ENCODE assay signal across 8 cellular contexts in genomic region chr19:34481861-34482379, GRCh38. TPM values are rescaled to one million over a fixed set of nuclear protein-coding genes. Genes with fewer than 3 reads are reported as not detected.
DNase-seq lines count a peak whose midpoint lies in the region; ATAC-seq, FAIRE-seq and TF ChIP-seq lines count a peak whose summit lies in the region.

No MANE protein-coding gene starts in this region.

- in situ Hi-C loops in GM13976 (cut with MboI; ENCODE audit: low sequenced_read_pairs, unreplicated experiment) = no loop called here

- no peak for TF ChIP-seq CTCF in GM13976 (IDR thresholded peaks at IDR 0.05; ENCODE audit: borderline replicate concordance, control extremely low read depth, extremely low read depth, insufficient read depth, missing control alignments)
- TF ChIP-seq CTCF in astrocyte (IDR thresholded peaks at IDR 0.05; ENCODE audit: insufficient read depth, low read depth, low read length) = no peak

- H3K4me2 ChIP-seq in astrocyte (ENCODE audit: low read length) = peak overlapping the region; percentile 91

- H3K36me3 Mint-ChIP-seq in astrocyte (ENCODE audit: low read depth, unreplicated experiment) = peaks cover 4% of the 10 kb centered on the region

- H3K4me3 Mint-ChIP-seq in astrocyte (ENCODE audit: unreplicated experiment) = no peak overlapping the region

- peak overlapping the region; percentile 71 for H3K4me3 ChIP-seq in astrocyte (ENCODE audit: insufficient read depth, low read depth, low read length)
- H3K4me3 ChIP-seq in skeletal muscle tissue (ENCODE audit: low read length in 3 of 3) = peak overlapping the region in 2 of 3 donors; percentile 54 to 73

- peaks cover 44% of the 10 kb centered on the region for H3K79me2 ChIP-seq in astrocyte (ENCODE audit: insufficient read depth, low read length)

- H3K36me3 ChIP-seq in astrocyte (ENCODE audit: insufficient read depth, low read length) (no peaks in the 10 kb centered on the region), skeletal muscle tissue (ENCODE audit: control insufficient read depth in 3 of 3, insufficient read depth in 3 of 3, low read length in 3 of 3) (no peaks in the 10 kb centered on the region)

- H3K27me3 ChIP-seq in astrocyte (ENCODE audit: insufficient read depth, low read length) (no peaks in the 10 kb centered on the region), skeletal muscle tissue (ENCODE audit: control insufficient read depth in 3 of 3, insufficient read depth in 3 of 3, low read length in 3 of 3) (peaks cover 0 to 21% (median 7%) of the 10 kb centered on the region in 3 donors)

- ATAC-seq in HG02981 (IDR thresholded peaks at IDR 0.05; ENCODE audit: unreplicated experiment) (no peak), HG03159 (IDR thresholded peaks at IDR 0.05; ENCODE audit: unreplicated experiment) (no peak)

- peak overlapping the region; percentile 42 for H3K27ac ChIP-seq in astrocyte (ENCODE audit: low read depth, low read length)
- no peak overlapping the region for H3K27ac ChIP-seq in skeletal muscle tissue (ENCODE audit: low read depth, low read length)

- no peak for FAIRE-seq in astrocyte (lab: Jason Lieb, UNC)

- peaks cover 14% of the 10 kb centered on the region for H3K4me1 ChIP-seq in astrocyte (ENCODE audit: insufficient read depth, low read length)
- H3K4me1 ChIP-seq in skeletal muscle tissue (ENCODE audit: control insufficient read depth in 3 of 3, insufficient read depth in 3 of 3, low read length in 3 of 3) = peaks cover 9 to 15% (median 12%) of the 10 kb centered on the region in 3 donors

- H3K4me1 Mint-ChIP-seq in astrocyte (ENCODE audit: low read depth, unreplicated experiment) = peaks cover 8% of the 10 kb centered on the region

- no peak overlapping the region for H2AFZ ChIP-seq in astrocyte (ENCODE audit: low read depth, low read length)

- H3K9ac ChIP-seq in astrocyte (ENCODE audit: low read length) (peak overlapping the region; percentile 80), skeletal muscle tissue (ENCODE audit: low read depth in 1 of 3, low read length in 3 of 3) (peak overlapping the region in 2 of 3 donors; percentile 51 to 74)

- H3K27me3 Mint-ChIP-seq in astrocyte (ENCODE audit: low read depth, unreplicated experiment) = no peaks in the 10 kb centered on the region

- no peaks in the 10 kb centered on the region for H3K9me3 ChIP-seq in astrocyte (ENCODE audit: insufficient read depth, low read depth, low read length)
- no peaks in the 10 kb centered on the region for H3K9me3 ChIP-seq in skeletal muscle tissue (ENCODE audit: control insufficient read depth in 3 of 3, low read length in 3 of 3)

- peaks cover 42% of the 10 kb centered on the region for H4K20me1 ChIP-seq in astrocyte (ENCODE audit: insufficient read depth, low read length)

- no peaks in the 10 kb centered on the region for H3K9me3 Mint-ChIP-seq in astrocyte (ENCODE audit: unreplicated experiment)

- H3K27ac Mint-ChIP-seq in astrocyte (ENCODE audit: unreplicated experiment) = no peak overlapping the region

- peak; percentile 45 for DNase-seq in GM13976 (ENCODE audit: low spot score)
- no peak for DNase-seq in astrocyte (ENCODE audit: low read depth)
- DNase-seq in hepatic stellate cell (ENCODE audit: low spot score) = peak; percentile 82
- no peak for DNase-seq in NCI-H2171 treated with DMSO at 0.1 percent for 48 hours (lab: John Stamatoyannopoulos, UW)
- no peak for DNase-seq in NCI-H524 treated with DMSO at 0.1 percent for 48 hours (lab: John Stamatoyannopoulos, UW)

RNA-seq across cellular contexts. Expression of gene WTIP, which starts 0.4 kb away (rescaled TPM):
- total RNA-seq in astrocyte = 23.0 and 32.5 TPM in 2 replicates
- total RNA-seq in skeletal muscle tissue = 12.0 TPM

RNA-seq across cellular contexts. Expression of gene UBA2, which starts 53.7 kb away (rescaled TPM):
- total RNA-seq in astrocyte = 84.5 and 87.0 TPM in 2 replicates
- 121 TPM for total RNA-seq in skeletal muscle tissue

Comparison
In these comparisons a context has a peak if more than half of its experiments do, and no peak if none do; other contexts are left out.
1. DNase-seq: peak in GM13976 (single experiment) and hepatic stellate cell (single experiment); none in astrocyte (single experiment), NCI-H2171 treated with DMSO at 0.1 percent for 48 hours (single experiment) and NCI-H524 treated with DMSO at 0.1 percent for 48 hours (single experiment).